In genomic region chr4:154626793-154627484, GRCh38 we compare ENCODE assay signal across 10 cellular contexts. TPM values are rescaled to one million over a fixed set of nuclear protein-coding genes. Genes with fewer than 3 reads are reported as not detected.
A peak's percentile ranks its signal among the peaks of the same experiment; 100 is the strongest.
DNase-seq lines count a peak whose midpoint lies in the region; ATAC-seq, FAIRE-seq and TF ChIP-seq lines count a peak whose summit lies in the region.
"Had no signal": no experiment of that assay in that cellular context is flagged by ENCODE, and none has a peak within 500 bp of the region (broad histone marks: within the 10 kb centered on the region; RNA-seq: fewer than 3 reads in every experiment).

No MANE protein-coding gene starts in this region.

- peak; percentile 98 for ATAC-seq in GM18909 (IDR thresholded peaks at IDR 0.05; ENCODE audit: poor library complexity, unreplicated experiment)
- peak; percentile 99 for ATAC-seq in HG03135 (IDR thresholded peaks at IDR 0.05; ENCODE audit: unreplicated experiment)
- ATAC-seq in GM12878, result peak; percentile 98

- BruUV-seq in GM12878 (replicated peaks; lab: Mats Ljungman, UMichigan), result no TSS peak

- H3K27me3 ChIP-seq in GM12878 (replicated peaks in 1 of 2; ENCODE audit: control insufficient read depth in 2 of 2, insufficient read depth in 2 of 2, low read length in 1 of 2), result peaks cover 3% of the 10 kb centered on the region in 2 experiments

- H4K20me1 ChIP-seq in GM12878 (ENCODE audit: control insufficient read depth, insufficient read depth), result no peaks in the 10 kb centered on the region

- POLR2A ChIA-PET in GM12878 (lab: Charles Lee), result no interaction called here

- no peaks in the 10 kb centered on the region for H3K4me1 ChIP-seq in GM12878 (ENCODE audit: control insufficient read depth, insufficient read depth, low read length)

- SMC1A ChIA-PET in GM12878 (lab: Charles Lee; ENCODE audit: uncharacterized antibody, unreplicated experiment), result interaction anchor here (0.6 to 1.7 kb wide), 2 partner anchors 13 to 183 kb away, joined by 3 to 4 read pairs; no protein-coding TSS in a partner anchor

- DNase-seq in AG20443 (ENCODE audit: low spot score) (peak; percentile 53), SK-MEL-5 (ENCODE audit: low read depth, low spot score) (peak; percentile 81), GM12878 (ENCODE audit: low read depth, low spot score) (no peak), iPS-NIHi11 (ENCODE audit: low spot score) (peak; percentile 78), cerebellar nuclear complex (lab: John Stamatoyannopoulos, UW) (no peak)
- DNase-seq in stimulated activated CD4-positive, alpha-beta T cell treated with anti-CD3 and anti-CD28 coated beads, Interleukin-12 subunit alpha, Interleukin-12 subunit beta, amount 100 ng/mL, for 24 hours (ENCODE audit: low read depth in 2 of 2), result peak; percentile 14 to 50

- peak; percentile 52 to 75 (median 64) for TF ChIP-seq CTCF in GM12878 (IDR thresholded peaks at IDR 0.05 in 2 of 3, conservative IDR thresholded peaks at IDR 0.05 in 1 of 3; ENCODE audit: control insufficient read depth in 2 of 3, extremely low read depth in 1 of 3, insufficient read depth in 1 of 3, low read depth in 3 of 3, low read length in 3 of 3)

- WGBS in GM12878 (ENCODE audit: insufficient coverage, insufficient replicate concordance, low lambda C conversion rate, missing lambda C conversion rate), result 14% methylated on average over 48 of the region's 48 CpGs

- H3K9ac ChIP-seq in GM12878 (ENCODE audit: control insufficient read depth, insufficient read depth, low read length), result no peak overlapping the region

- no peaks in the 10 kb centered on the region for H3K9me3 ChIP-seq in GM12878 (replicated peaks; ENCODE audit: control insufficient read depth, insufficient read depth, low read length)

- H3K79me2 ChIP-seq in GM12878 (ENCODE audit: control insufficient read depth, insufficient read depth, low read length), result no peaks in the 10 kb centered on the region

- peak overlapping the region; percentile 0; the same call in 1 of the 2 replicates for H3K4me2 ChIP-seq in GM12878 (ENCODE audit: control insufficient read depth, insufficient read depth)

- no peak overlapping the region for H2AFZ ChIP-seq in GM12878 (ENCODE audit: control insufficient read depth, low read depth, low read length)

- intact Hi-C loops in GM12878 (cut with micrococcal nuclease; ENCODE audit: unreplicated experiment), result loop anchor here (10.0 kb wide), 2 partner anchors 748 to 852 kb away; partner anchors contain the start of gene MAP9

- FAIRE-seq in GM12878 (lab: Jason Lieb, UNC), result no peak

- CTCF ChIA-PET in GM12878 (lab: Yijun Ruan, JAX), result interaction anchor here (1.1 to 19.0 kb wide), 3 partner anchors 8 to 152 kb away, joined by 3 to 796 read pairs (median 7); partner anchors contain the start of genes FGB and PLRG1

- H3K4me3 ChIP-seq in GM12878, result no peak overlapping the region

- no peaks in the 10 kb centered on the region for H3K36me3 ChIP-seq in GM12878 (ENCODE audit: control insufficient read depth in 2 of 2, insufficient read depth in 2 of 2, low read length in 1 of 2)

- TF ChIP-seq RAD21 in GM12878 (IDR thresholded peaks at IDR 0.05; ENCODE audit: insufficient read depth, low read depth, low read length), result peak; percentile 13; the same call in 1 of the 2 replicates

- H3K27ac ChIP-seq in GM12878 (ENCODE audit: control insufficient read depth, insufficient read depth), result no peak overlapping the region

- no peak for TF ChIP-seq POLR2A in GM12878 (IDR thresholded peaks at IDR 0.05; ENCODE audit: low read depth, low read length)

- in situ Hi-C loops in SK-MEL-5 (cut with HindIII; ENCODE audit: low pct_unique_long_range_greater_than_20kb, low sequenced_read_pairs), result no loop called here
- in situ Hi-C loops in GM12878 (cut with MboI), result no loop called here

- RAD21 ChIA-PET in GM12878 (lab: Charles Lee; ENCODE audit: unreplicated experiment), result interaction anchor here (0.8 to 5.6 kb wide), 3 partner anchors 19 to 77 kb away, joined by 3 to 28 read pairs (median 14); partner anchors contain the start of gene PLRG1

- TF ChIP-seq EP300 in GM12878 (IDR thresholded peaks at IDR 0.05; ENCODE audit: borderline replicate concordance in 1 of 2, control insufficient read depth in 1 of 2, low read depth in 2 of 2, low read length in 2 of 2), result no peak

TF ChIP-seq in GM12878, 131 proteins besides CTCF, POLR2A, EP300 and RAD21:
- TF ChIP-seq BHLHE40 (IDR thresholded peaks at IDR 0.05; ENCODE audit: borderline replicate concordance in 1 of 2, low read depth in 2 of 2, low read length in 1 of 2) (peak in 1 of 2 experiments; percentile 45; a peak in 1 of 4 replicates), ZNF592 (IDR thresholded peaks at IDR 0.05) (no peak)

RNA-seq across cellular contexts. Expression of gene FGG, which starts 14.5 kb away (rescaled TPM):
- total RNA-seq in SK-MEL-5 (2014; rRNA removed; shearing (Covaris generic)), result 0.45 and 0.75 TPM in 2 replicates
- polyA plus RNA-seq in SK-MEL-5 (2015; cell fraction: cytosol; rRNA removed), result 0.20 and 0.46 TPM in 2 replicates
- 2.6 TPM in 1 of 2 replicates, not detected in the other for polyA plus RNA-seq in SK-MEL-5 (2015; cell fraction: nucleus; rRNA removed)
- not detected in 2 replicates for total RNA-seq in GM12878 (2013; cell fraction: nucleolus; rRNA removed)
- total RNA-seq in GM12878 (2014; rRNA removed) (not detected in 2 replicates), GM12878 (2014; rRNA removed; fragmentation: Illumina TruSeq; extraction: Trizol) (not detected in 2 replicates), GM12878 (2021) (1.8 and 1.9 TPM in 2 replicates)
- not detected for polyA plus RNA-seq in GM12878 (2011; ENCODE audit: low read depth)
- polyA plus RNA-seq in GM12878 (2011; rRNA removed) (not detected in 2 replicates), GM12878 (2014; fragmentation: Illumina TruSeq; extraction: Trizol) (not detected in 2 replicates), GM12878 (2014; fragmentation: Nextera tagmentation; extraction: Ambion mirVana) (not detected), GM12878 (2014; rRNA removed) (not detected in 2 replicates), GM12878 (2016; fragmentation: Nextera tagmentation; extraction: Ambion mirVana) (not detected)
- not detected in 2 replicates for polyA plus RNA-seq in GM12878 (2011; cell fraction: cytosol; rRNA removed)
- not detected in 2 replicates for polyA plus RNA-seq in GM12878 (2011; cell fraction: nucleus; rRNA removed)
- not detected in 2 replicates for polyA plus RNA-seq in GM12878 (2012)
- not detected in 2 replicates for polyA minus RNA-seq in GM12878 (2011; rRNA and poly(A)+ RNA removed)
- not detected in 2 replicates for polyA minus RNA-seq in GM12878 (2011; cell fraction: cytosol; rRNA and poly(A)+ RNA removed)
- polyA minus RNA-seq in GM12878 (2011; cell fraction: nucleus; rRNA and poly(A)+ RNA removed), result not detected in 2 replicates
- total RNA-seq: urinary bladder had no signal
- polyA plus RNA-seq: IgD-negative memory B cell had no signal

RNA-seq across cellular contexts. Expression of gene FGA, which starts 36.4 kb away (rescaled TPM):
- total RNA-seq in SK-MEL-5 (2014; rRNA removed; shearing (Covaris generic)), result not detected in 2 replicates
- polyA plus RNA-seq in SK-MEL-5 (2015; cell fraction: cytosol; rRNA removed), result not detected in 2 replicates
- polyA plus RNA-seq in SK-MEL-5 (2015; cell fraction: nucleus; rRNA removed), result not detected in 2 replicates
- not detected in 2 replicates for total RNA-seq in GM12878 (2013; cell fraction: nucleolus; rRNA removed)
- total RNA-seq in GM12878 (2014; rRNA removed) (not detected in 2 replicates), GM12878 (2014; rRNA removed; fragmentation: Illumina TruSeq; extraction: Trizol) (not detected in 2 replicates), GM12878 (2021) (2.8 and 3.6 TPM in 2 replicates)
- polyA plus RNA-seq in GM12878 (2011; ENCODE audit: low read depth), result not detected
- polyA plus RNA-seq in GM12878 (2011; rRNA removed) (not detected in 2 replicates), GM12878 (2014; fragmentation: Illumina TruSeq; extraction: Trizol) (not detected in 2 replicates), GM12878 (2014; fragmentation: Nextera tagmentation; extraction: Ambion mirVana) (not detected), GM12878 (2014; rRNA removed) (not detected in 2 replicates), GM12878 (2016; fragmentation: Nextera tagmentation; extraction: Ambion mirVana) (not detected)
- polyA plus RNA-seq in GM12878 (2011; cell fraction: cytosol; rRNA removed), result not detected in 2 replicates
- not detected in 2 replicates for polyA plus RNA-seq in GM12878 (2011; cell fraction: nucleus; rRNA removed)
- polyA plus RNA-seq in GM12878 (2012), result not detected in 2 replicates
- polyA minus RNA-seq in GM12878 (2011; rRNA and poly(A)+ RNA removed), result not detected in 2 replicates
- polyA minus RNA-seq in GM12878 (2011; cell fraction: cytosol; rRNA and poly(A)+ RNA removed), result not detected in 2 replicates
- not detected in 2 replicates for polyA minus RNA-seq in GM12878 (2011; cell fraction: nucleus; rRNA and poly(A)+ RNA removed)
- total RNA-seq: urinary bladder had no signal
- polyA plus RNA-seq: IgD-negative memory B cell had no signal

Comparison
In these comparisons a context has a peak if more than half of its experiments do, and no peak if none do; other contexts are left out.
1. DNase-seq: peak in AG20443 (single experiment), SK-MEL-5 (single experiment), iPS-NIHi11 (single experiment) and stimulated activated CD4-positive, alpha-beta T cell treated with anti-CD3 and anti-CD28 coated beads, Interleukin-12 subunit alpha, Interleukin-12 subunit beta, amount 100 ng/mL, for 24 hours (2 of 2); none in GM12878 (single experiment) and cerebellar nuclear complex (0 of 2).
2. Peak in every context shown above with its lines, with median percentiles within 50 percentile points of each other: ATAC-seq.